In genomic region chr6:31169123-31169857, GRCh38 we compare ENCODE assay signal across 1 cellular context.
TF ChIP-seq lines count a peak whose summit lies in the region.

No MANE protein-coding gene starts in this region.

TF ChIP-seq in WTC11, 78 proteins besides CTCF, POLR2A, EP300 and RAD21:
- no peak for TF ChIP-seq AFF4 (CRISPR knock-in tag; IDR thresholded peaks at IDR 0.05; ENCODE audit: borderline replicate concordance)
- no peak for TF ChIP-seq JUN (CRISPR knock-in tag; IDR thresholded peaks at IDR 0.05)
- no peak for TF ChIP-seq ATF3 (CRISPR knock-in tag; conservative IDR thresholded peaks at IDR 0.05)
- TF ChIP-seq E2F4 (CRISPR knock-in tag; IDR thresholded peaks at IDR 0.05; ENCODE audit: borderline replicate concordance, low read depth): no peak
- TF ChIP-seq ZBTB21 (CRISPR knock-in tag; IDR thresholded peaks at IDR 0.05; ENCODE audit: borderline replicate concordance): no peak
TF ChIP-seq in WTC11: peak in this region for 0.
